ENCODE assay signal across 20 cellular contexts in genomic region chr2:182758379-182758778, GRCh38. TPM values are rescaled to one million over a fixed set of nuclear protein-coding genes. Genes with fewer than 3 reads are reported as not detected.
DNase-seq lines count a peak whose midpoint lies in the region; ATAC-seq, FAIRE-seq and TF ChIP-seq lines count a peak whose summit lies in the region.
"Had no signal": no experiment of that assay in that cellular context is flagged by ENCODE, and none has a peak within 500 bp of the region (broad histone marks: within the 10 kb centered on the region; RNA-seq: fewer than 3 reads in every experiment).

No MANE protein-coding gene starts in this region.

- no TSS peak for BruUV-seq in HepG2 (replicated peaks; lab: Mats Ljungman, UMichigan)
- no TSS peak for BruUV-seq in K562 (replicated peaks; lab: Mats Ljungman, UMichigan)

- H3K9me1 ChIP-seq in K562 (ENCODE audit: control insufficient read depth, insufficient read depth, low read length) = no peaks in the 10 kb centered on the region

- DNase-seq in HepG2 (ENCODE audit: low spot score) (no peak), right lobe of liver (no peak), K562 (ENCODE audit: extremely low read depth in 1 of 4, low spot score in 3 of 4) (no peak), memory B cell (ENCODE audit: low spot score in 2 of 2) (no peak), DMS79 (lab: John Stamatoyannopoulos, UW) (no peak), nephron progenitor cell (no peak), dermis blood vessel endothelial cell (no peak)
- DNase-seq: 8988T; BE2C; C1 segment of cervical spinal cord; CD4-positive, CD25-positive, alpha-beta regulatory T cell; CD8-positive, alpha-beta memory T cell; COR-L47; DMS 273 treated with DMSO at 0.1 percent for 48 hours; DMS53; GM23248; HCEC 1CT had no signal

- H4K20me1 ChIP-seq in HepG2 (ENCODE audit: insufficient read depth, low read length) = no peaks in the 10 kb centered on the region
- H4K20me1 ChIP-seq in K562 (replicated peaks; ENCODE audit: control insufficient read depth, insufficient read depth, low read length) = no peaks in the 10 kb centered on the region

- H3K27me3 Mint-ChIP-seq in memory B cell (no peaks in the 10 kb centered on the region), nephron progenitor cell (ENCODE audit: low read depth, poor library complexity) (no peaks in the 10 kb centered on the region)
- H3K27me3 Mint-ChIP-seq: CD4-positive, CD25-positive, alpha-beta regulatory T cell; CD8-positive, alpha-beta memory T cell; IgD-negative memory B cell had no signal

- TF ChIP-seq RAD21 in HepG2 (CRISPR knock-in tag; IDR thresholded peaks at IDR 0.05) (no peak), K562 (CRISPR knock-in tag; conservative IDR thresholded peaks at IDR 0.05 in 1 of 2, IDR thresholded peaks at IDR 0.05 in 1 of 2) (no peak)

- in situ Hi-C loops in HepG2 (cut with HindIII; ENCODE audit: extremely low pct_ligation_motif_present, low pct_unique_long_range_greater_than_20kb) (no loop called here), K562 (cut with MboI) (no loop called here)

- TF ChIP-seq CTCF in HepG2 (CRISPR knock-in tag; IDR thresholded peaks at IDR 0.05) (no peak), right lobe of liver (IDR thresholded peaks at IDR 0.05) (no peak), K562 (IDR thresholded peaks at IDR 0.05 in 2 of 3, conservative IDR thresholded peaks at IDR 0.05 in 1 of 3; ENCODE audit: insufficient read depth in 2 of 3, low read depth in 1 of 3, low read length in 3 of 3) (no peak), nephron progenitor cell (IDR thresholded peaks at IDR 0.05) (no peak)

- H3K9me3 Mint-ChIP-seq in memory B cell (no peaks in the 10 kb centered on the region), nephron progenitor cell (no peaks in the 10 kb centered on the region)
- H3K9me3 Mint-ChIP-seq: CD8-positive, alpha-beta memory T cell; IgD-negative memory B cell had no signal

- H3K9ac ChIP-seq in HepG2 (ENCODE audit: insufficient read depth, low read depth, low read length) = no peak overlapping the region
- no peak overlapping the region for H3K9ac ChIP-seq in K562 (ENCODE audit: insufficient read depth in 1 of 2, low read depth in 2 of 2, low read length in 2 of 2)
- H3K9ac ChIP-seq: GM23248, KMS-11 had no signal

- H3K27ac ChIP-seq in HepG2 (ENCODE audit: extremely low read length, insufficient read depth, low read length) (no peak overlapping the region), right lobe of liver (no peak overlapping the region), K562 (ENCODE audit: extremely low read depth, low read depth, low read length) (no peak overlapping the region)
- H3K27ac ChIP-seq: GM23248, HL-60, KMS-11 had no signal

- POLR2A ChIA-PET in HepG2 (lab: Yijun Ruan, JAX) (no interaction called here), K562 (lab: Yijun Ruan, JAX) (no interaction called here)

- WGBS in HepG2 (ENCODE audit: low lambda C conversion rate) = 94% methylated on average over 1 of the region's 1 CpG
- WGBS in right lobe of liver (ENCODE audit: insufficient coverage, low coverage, low lambda C conversion rate, missing lambda C conversion rate) = 100% methylated on average over 1 of the region's 1 CpG
- WGBS in K562 (ENCODE audit: insufficient coverage, low coverage, missing lambda C conversion rate) = 100% methylated on average over 1 of the region's 1 CpG

- no peak for TF ChIP-seq EP300 in HepG2 (IDR thresholded peaks at IDR 0.05; ENCODE audit: low read depth in 2 of 2, low read length in 2 of 2)
- TF ChIP-seq EP300 in HepG2 (CRISPR knock-in tag; IDR thresholded peaks at IDR 0.05; ENCODE audit: borderline replicate concordance) = no peak
- TF ChIP-seq EP300 in K562 (IDR thresholded peaks at IDR 0.05; ENCODE audit: low read length) = no peak

- H2AFZ ChIP-seq in HepG2 (ENCODE audit: low read length) (no peak overlapping the region), K562 (ENCODE audit: low read depth, low read length) (no peak overlapping the region)
- H2AFZ ChIP-seq: GM23248 had no signal

- H3K4me3 Mint-ChIP-seq in memory B cell = no peak overlapping the region
- no peak overlapping the region for H3K4me3 Mint-ChIP-seq in nephron progenitor cell
- H3K4me3 Mint-ChIP-seq: CD4-positive, CD25-positive, alpha-beta regulatory T cell; CD8-positive, alpha-beta memory T cell; IgD-negative memory B cell had no signal

- no peak overlapping the region for H3K4me3 ChIP-seq in HepG2 (replicated peaks in 1 of 3; ENCODE audit: insufficient read depth in 1 of 3, low read depth in 2 of 3, low read length in 3 of 3)
- no peak overlapping the region for H3K4me3 ChIP-seq in right lobe of liver
- no peak overlapping the region for H3K4me3 ChIP-seq in K562
- H3K4me3 ChIP-seq: GM23248 had no signal

- ATAC-seq in HepG2 (no peak), right lobe of liver (no peak), K562 (no peak), memory B cell (ENCODE audit: low read depth) (no peak)

- H3K4me2 ChIP-seq in HepG2 (ENCODE audit: low read depth, low read length) (no peak overlapping the region), K562 (ENCODE audit: insufficient read depth, low read length) (no peak overlapping the region)
- H3K4me2 ChIP-seq: KMS-11 had no signal

- no peak for TF ChIP-seq POLR2A in HepG2 (IDR thresholded peaks at IDR 0.05; ENCODE audit: insufficient read depth in 1 of 2, low read depth in 2 of 2, low read length in 2 of 2)
- TF ChIP-seq POLR2A in right lobe of liver (IDR thresholded peaks at IDR 0.05) = no peak
- TF ChIP-seq POLR2A in K562 (conservative IDR thresholded peaks at IDR 0.05) = no peak

- peaks cover 15% of the 10 kb centered on the region; the same call in 1 of the 2 replicates for H3K4me1 ChIP-seq in HepG2 (ENCODE audit: insufficient read depth, low read length)
- peaks cover 0 to 4% (median 0%) of the 10 kb centered on the region in 4 donors for H3K4me1 ChIP-seq in right lobe of liver
- H3K4me1 ChIP-seq in K562 (replicated peaks in 1 of 2; ENCODE audit: control insufficient read depth in 2 of 2, insufficient read depth in 2 of 2, low read length in 2 of 2) = no peaks in the 10 kb centered on the region
- H3K4me1 ChIP-seq: BE2C had no signal

- intact Hi-C loops in HepG2 (cut with micrococcal nuclease; ENCODE audit: unreplicated experiment) = no loop called here
- intact Hi-C loops in right lobe of liver (cut with DNase I) = no loop called here
- intact Hi-C loops in K562 (cut with micrococcal nuclease) = no loop called here

- peaks cover 36% of the 10 kb centered on the region for H3K36me3 Mint-ChIP-seq in memory B cell
- peaks cover 40% of the 10 kb centered on the region for H3K36me3 Mint-ChIP-seq in nephron progenitor cell (ENCODE audit: low read depth)

- H3K9me3 ChIP-seq in HepG2 (ENCODE audit: low read length) = no peaks in the 10 kb centered on the region
- H3K9me3 ChIP-seq in right lobe of liver = no peaks in the 10 kb centered on the region
- H3K9me3 ChIP-seq in K562 (replicated peaks; ENCODE audit: control insufficient read depth, insufficient read depth, low read depth, low read length) = no peaks in the 10 kb centered on the region
- H3K9me3 ChIP-seq: BE2C had no signal

- peaks cover 11% of the 10 kb centered on the region for H3K4me1 Mint-ChIP-seq in memory B cell
- no peaks in the 10 kb centered on the region for H3K4me1 Mint-ChIP-seq in nephron progenitor cell

- H3K27me3 ChIP-seq in HepG2 (ENCODE audit: control insufficient read depth in 1 of 2, insufficient read depth in 2 of 2, low read length in 2 of 2) = no peaks in the 10 kb centered on the region
- no peaks in the 10 kb centered on the region for H3K27me3 ChIP-seq in right lobe of liver
- no peaks in the 10 kb centered on the region for H3K27me3 ChIP-seq in K562 (ENCODE audit: control insufficient read depth in 2 of 2, insufficient read depth in 2 of 2, low read length in 2 of 2)
- H3K27me3 ChIP-seq: BE2C had no signal

- H3K36me3 ChIP-seq in HepG2 (replicated peaks in 1 of 2; ENCODE audit: control insufficient read depth in 1 of 2, insufficient read depth in 2 of 2, low read length in 2 of 2) = peaks cover 8 to 74% of the 10 kb centered on the region in 2 experiments
- peaks cover 0 to 20% (median 13%) of the 10 kb centered on the region in 4 donors for H3K36me3 ChIP-seq in right lobe of liver
- peaks cover 92% of the 10 kb centered on the region for H3K36me3 ChIP-seq in K562 (ENCODE audit: control insufficient read depth, insufficient read depth, low read length)
- H3K36me3 ChIP-seq: BE2C had no signal

- no peaks in the 10 kb centered on the region for H3K79me2 ChIP-seq in HepG2 (ENCODE audit: insufficient read depth, low read length)
- no peaks in the 10 kb centered on the region for H3K79me2 ChIP-seq in K562 (ENCODE audit: control insufficient read depth, insufficient read depth, low read length)

- no peak for FAIRE-seq in HepG2 (lab: Jason Lieb, UNC)
- FAIRE-seq in K562 (lab: Jason Lieb, UNC) = no peak

- CTCF ChIA-PET in HepG2 (lab: Yijun Ruan, JAX; ENCODE audit: low intra/inter-chr PET ratio, low total read pairs) = no interaction called here
- CTCF ChIA-PET in K562 (lab: Yijun Ruan, JAX; ENCODE audit: low intra/inter-chr PET ratio) = no interaction called here

- H3K27ac Mint-ChIP-seq in memory B cell (peak overlapping the region; percentile 47), nephron progenitor cell (no peak overlapping the region)
- H3K27ac Mint-ChIP-seq: CD4-positive, CD25-positive, alpha-beta regulatory T cell; IgD-negative memory B cell had no signal

RNA-seq across cellular contexts. Expression of gene DNAJC10, which starts 42.3 kb away (rescaled TPM):
- total RNA-seq in HepG2 (2016; rRNA removed; fragmentation: Illumina TruSeq; extraction: Trizol) = 178 and 190 TPM in 2 replicates
- total RNA-seq in HepG2 (2016; cell fraction: cytosol; rRNA removed; fragmentation: Illumina TruSeq; extraction: Trizol; ENCODE audit: low read depth) = 20.2 and 22.6 TPM in 2 replicates
- total RNA-seq in HepG2 (2016; cell fraction: insoluble cytoplasmic fraction; rRNA removed; fragmentation: Illumina TruSeq; extraction: Trizol) = 187 and 195 TPM in 2 replicates
- 118 and 122 TPM in 2 replicates for total RNA-seq in HepG2 (2016; cell fraction: membrane; rRNA removed; fragmentation: Illumina TruSeq; extraction: Trizol)
- total RNA-seq in HepG2 (2016; cell fraction: nucleus; rRNA removed; fragmentation: Illumina TruSeq; extraction: Trizol) = 194 and 207 TPM in 2 replicates
- polyA plus RNA-seq in HepG2 (2011; rRNA removed) = 40.1 and 44.1 TPM in 2 replicates
- polyA plus RNA-seq in HepG2 (2011; cell fraction: cytosol; rRNA removed) = 14.0 and 24.2 TPM in 2 replicates
- 43.5 and 66.4 TPM in 2 replicates for polyA plus RNA-seq in HepG2 (2011; cell fraction: nucleus; rRNA removed)
- 68.3 and 73.4 TPM in 2 replicates for polyA plus RNA-seq in HepG2 (2012)
- polyA plus RNA-seq in HepG2 (2016; cell fraction: cytosol; fragmentation: Illumina TruSeq; extraction: Trizol; ENCODE audit: low read depth) = 17.2 and 23.7 TPM in 2 replicates
- polyA plus RNA-seq in HepG2 (2016; cell fraction: insoluble cytoplasmic fraction; fragmentation: Illumina TruSeq; extraction: Trizol; ENCODE audit: low read depth) = 90.6 and 103 TPM in 2 replicates
- 49.0 and 50.6 TPM in 2 replicates for polyA plus RNA-seq in HepG2 (2016; cell fraction: membrane; fragmentation: Illumina TruSeq; extraction: Trizol; ENCODE audit: low read depth)
- polyA plus RNA-seq in HepG2 (2016; cell fraction: nucleus; fragmentation: Illumina TruSeq; extraction: Trizol; ENCODE audit: insufficient read depth, low read depth) = 135 and 139 TPM in 2 replicates
- polyA minus RNA-seq in HepG2 (2011; rRNA and poly(A)+ RNA removed; ENCODE audit: low replicate concordance) = 16.0 and 24.1 TPM in 2 replicates
- polyA minus RNA-seq in HepG2 (2011; cell fraction: cytosol; rRNA and poly(A)+ RNA removed) = 45.0 and 49.4 TPM in 2 replicates
- 71.5 and 98.2 TPM in 2 replicates for polyA minus RNA-seq in HepG2 (2011; cell fraction: nucleus; rRNA and poly(A)+ RNA removed)
- total RNA-seq in right lobe of liver = 10 to 100 TPM; 26.1 to 37.7 (median 33.0) TPM
- 28.3 and 119 TPM in 2 replicates for total RNA-seq in K562 (2011; cell fraction: chromatin; rRNA removed; ENCODE audit: low replicate concordance)
- total RNA-seq in K562 (2011; cell fraction: nucleolus; rRNA removed) = 14.5 and 18.2 TPM in 2 replicates
- total RNA-seq in K562 (2011; cell fraction: nucleoplasm; rRNA removed) = 42.3 and 61.0 TPM in 2 replicates
- 51.4 and 63.5 TPM in 2 replicates for total RNA-seq in K562 (2014; rRNA removed)
- 75.8 and 87.2 TPM in 2 replicates for total RNA-seq in K562 (2014; rRNA removed; fragmentation: Illumina TruSeq; extraction: Trizol)
- total RNA-seq in K562 (2015; rRNA removed; fragmentation: Illumina TruSeq; extraction: Trizol) = 66.5 and 77.7 TPM in 2 replicates
- total RNA-seq in K562 (2021) = 75.3 and 81.9 TPM in 2 replicates
- 39.9 and 57.3 TPM in 2 replicates for polyA plus RNA-seq in K562 (2011; rRNA removed)
- 6.8 and 15.1 TPM in 2 replicates for polyA plus RNA-seq in K562 (2011; cell fraction: cytosol; rRNA removed)
- 44.5 and 76.8 TPM in 2 replicates for polyA plus RNA-seq in K562 (2011; cell fraction: nucleus; rRNA removed)
- 45.0 and 81.2 TPM in 2 replicates for polyA plus RNA-seq in K562 (2012)
- 39.7 and 46.1 TPM in 2 replicates for polyA plus RNA-seq in K562 (2014; fragmentation: Illumina TruSeq; extraction: Trizol)
- polyA plus RNA-seq in K562 (2014; fragmentation: Nextera tagmentation; extraction: Ambion mirVana) = 10 to 100 TPM in 1 of 2 experiments, 1 to 10 TPM in 1; 9.8 to 14.3 TPM
- polyA plus RNA-seq in K562 (2014; rRNA removed) = 39.2 and 41.0 TPM in 2 replicates
- polyA minus RNA-seq in K562 (2011; rRNA and poly(A)+ RNA removed) = 66.2 and 66.8 TPM in 2 replicates
- 26.8 and 33.2 TPM in 2 replicates for polyA minus RNA-seq in K562 (2011; cell fraction: cytosol; rRNA and poly(A)+ RNA removed)
- 22.8 and 46.2 TPM in 2 replicates for polyA minus RNA-seq in K562 (2011; cell fraction: nucleus; rRNA and poly(A)+ RNA removed)
- total RNA-seq in dermis blood vessel endothelial cell = 132 and 177 TPM in 2 replicates

Comparison
In these comparisons a context has a peak if more than half of its experiments do, and no peak if none do; other contexts are left out.
1. Of the 241 proteins assayed by ChIP-seq in both HepG2 and K562: peak only in HepG2: none; only in K562: none; in both: CEBPB; in neither: 239; mixed calls (peak in some experiments, not most) for 1.